ENCODE assay signal across 1 cellular context in the genomic region with DNA sequence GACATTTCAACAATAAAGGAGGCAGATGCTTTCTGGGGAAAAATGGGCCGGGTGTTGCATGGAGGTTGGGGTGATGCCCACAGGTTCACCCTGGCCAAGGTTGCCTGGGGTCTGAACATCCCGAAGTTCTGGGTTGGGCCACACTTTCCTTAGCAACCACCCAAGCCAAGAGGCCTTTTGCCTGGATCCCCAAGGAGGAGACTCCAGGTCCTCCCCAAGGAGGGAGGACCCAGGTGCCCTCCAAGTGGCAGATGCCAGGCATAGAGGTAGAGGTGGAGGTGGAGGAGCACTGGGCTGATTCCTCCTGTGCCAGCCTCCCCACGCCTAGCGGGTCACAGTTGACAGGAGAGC.
TF ChIP-seq lines count a peak whose summit lies in the region.

No MANE protein-coding gene starts in this region.

TF ChIP-seq in GM23338, 12 proteins besides CTCF, POLR2A, EP300 and RAD21 (continued from another document):
- TF ChIP-seq, protein P1, sequence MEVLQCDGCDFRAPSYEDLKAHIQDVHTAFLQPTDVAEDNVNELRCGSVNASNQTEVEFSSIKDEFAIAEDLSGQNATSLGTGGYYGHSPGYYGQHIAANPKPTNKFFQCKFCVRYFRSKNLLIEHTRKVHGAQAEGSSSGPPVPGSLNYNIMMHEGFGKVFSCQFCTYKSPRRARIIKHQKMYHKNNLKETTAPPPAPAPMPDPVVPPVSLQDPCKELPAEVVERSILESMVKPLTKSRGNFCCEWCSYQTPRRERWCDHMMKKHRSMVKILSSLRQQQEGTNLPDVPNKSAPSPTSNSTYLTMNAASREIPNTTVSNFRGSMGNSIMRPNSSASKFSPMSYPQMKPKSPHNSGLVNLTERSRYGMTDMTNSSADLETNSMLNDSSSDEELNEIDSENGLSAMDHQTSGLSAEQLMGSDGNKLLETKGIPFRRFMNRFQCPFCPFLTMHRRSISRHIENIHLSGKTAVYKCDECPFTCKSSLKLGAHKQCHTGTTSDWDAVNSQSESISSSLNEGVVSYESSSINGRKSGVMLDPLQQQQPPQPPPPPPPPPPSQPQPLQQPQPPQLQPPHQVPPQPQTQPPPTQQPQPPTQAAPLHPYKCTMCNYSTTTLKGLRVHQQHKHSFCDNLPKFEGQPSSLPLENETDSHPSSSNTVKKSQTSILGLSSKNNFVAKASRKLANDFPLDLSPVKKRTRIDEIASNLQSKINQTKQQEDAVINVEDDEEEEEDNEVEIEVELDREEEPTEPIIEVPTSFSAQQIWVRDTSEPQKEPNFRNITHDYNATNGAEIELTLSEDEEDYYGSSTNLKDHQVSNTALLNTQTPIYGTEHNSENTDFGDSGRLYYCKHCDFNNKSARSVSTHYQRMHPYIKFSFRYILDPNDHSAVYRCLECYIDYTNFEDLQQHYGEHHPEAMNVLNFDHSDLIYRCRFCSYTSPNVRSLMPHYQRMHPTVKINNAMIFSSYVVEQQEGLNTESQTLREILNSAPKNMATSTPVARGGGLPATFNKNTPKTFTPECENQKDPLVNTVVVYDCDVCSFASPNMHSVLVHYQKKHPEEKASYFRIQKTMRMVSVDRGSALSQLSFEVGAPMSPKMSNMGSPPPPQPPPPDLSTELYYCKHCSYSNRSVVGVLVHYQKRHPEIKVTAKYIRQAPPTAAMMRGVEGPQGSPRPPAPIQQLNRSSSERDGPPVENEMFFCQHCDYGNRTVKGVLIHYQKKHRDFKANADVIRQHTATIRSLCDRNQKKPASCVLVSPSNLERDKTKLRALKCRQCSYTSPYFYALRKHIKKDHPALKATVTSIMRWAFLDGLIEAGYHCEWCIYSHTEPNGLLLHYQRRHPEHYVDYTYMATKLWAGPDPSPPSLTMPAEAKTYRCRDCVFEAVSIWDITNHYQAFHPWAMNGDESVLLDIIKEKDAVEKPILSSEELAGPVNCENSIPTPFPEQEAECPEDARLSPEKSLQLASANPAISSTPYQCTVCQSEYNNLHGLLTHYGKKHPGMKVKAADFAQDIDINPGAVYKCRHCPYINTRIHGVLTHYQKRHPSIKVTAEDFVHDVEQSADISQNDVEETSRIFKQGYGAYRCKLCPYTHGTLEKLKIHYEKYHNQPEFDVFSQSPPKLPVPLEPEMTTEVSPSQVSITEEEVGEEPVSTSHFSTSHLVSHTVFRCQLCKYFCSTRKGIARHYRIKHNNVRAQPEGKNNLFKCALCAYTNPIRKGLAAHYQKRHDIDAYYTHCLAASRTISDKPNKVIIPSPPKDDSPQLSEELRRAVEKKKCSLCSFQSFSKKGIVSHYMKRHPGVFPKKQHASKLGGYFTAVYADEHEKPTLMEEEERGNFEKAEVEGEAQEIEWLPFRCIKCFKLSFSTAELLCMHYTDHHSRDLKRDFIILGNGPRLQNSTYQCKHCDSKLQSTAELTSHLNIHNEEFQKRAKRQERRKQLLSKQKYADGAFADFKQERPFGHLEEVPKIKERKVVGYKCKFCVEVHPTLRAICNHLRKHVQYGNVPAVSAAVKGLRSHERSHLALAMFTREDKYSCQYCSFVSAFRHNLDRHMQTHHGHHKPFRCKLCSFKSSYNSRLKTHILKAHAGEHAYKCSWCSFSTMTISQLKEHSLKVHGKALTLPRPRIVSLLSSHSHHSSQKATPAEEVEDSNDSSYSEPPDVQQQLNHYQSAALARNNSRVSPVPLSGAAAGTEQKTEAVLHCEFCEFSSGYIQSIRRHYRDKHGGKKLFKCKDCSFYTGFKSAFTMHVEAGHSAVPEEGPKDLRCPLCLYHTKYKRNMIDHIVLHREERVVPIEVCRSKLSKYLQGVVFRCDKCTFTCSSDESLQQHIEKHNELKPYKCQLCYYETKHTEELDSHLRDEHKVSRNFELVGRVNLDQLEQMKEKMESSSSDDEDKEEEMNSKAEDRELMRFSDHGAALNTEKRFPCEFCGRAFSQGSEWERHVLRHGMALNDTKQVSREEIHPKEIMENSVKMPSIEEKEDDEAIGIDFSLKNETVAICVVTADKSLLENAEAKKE (CRISPR knock-in tag; IDR thresholded peaks at IDR 0.05): no peak
- TF ChIP-seq EZH2phosphoT487 (IDR thresholded peaks at IDR 0.05; ENCODE audit: unreplicated experiment) (no peak), NANOG (IDR thresholded peaks at IDR 0.05; ENCODE audit: borderline replicate concordance) (no peak)
- TF ChIP-seq, protein P2, sequence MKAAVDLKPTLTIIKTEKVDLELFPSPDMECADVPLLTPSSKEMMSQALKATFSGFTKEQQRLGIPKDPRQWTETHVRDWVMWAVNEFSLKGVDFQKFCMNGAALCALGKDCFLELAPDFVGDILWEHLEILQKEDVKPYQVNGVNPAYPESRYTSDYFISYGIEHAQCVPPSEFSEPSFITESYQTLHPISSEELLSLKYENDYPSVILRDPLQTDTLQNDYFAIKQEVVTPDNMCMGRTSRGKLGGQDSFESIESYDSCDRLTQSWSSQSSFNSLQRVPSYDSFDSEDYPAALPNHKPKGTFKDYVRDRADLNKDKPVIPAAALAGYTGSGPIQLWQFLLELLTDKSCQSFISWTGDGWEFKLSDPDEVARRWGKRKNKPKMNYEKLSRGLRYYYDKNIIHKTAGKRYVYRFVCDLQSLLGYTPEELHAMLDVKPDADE (IDR thresholded peaks at IDR 0.05): no peak
